8 cellular contexts compared by ENCODE assay signal in the genomic region with DNA sequence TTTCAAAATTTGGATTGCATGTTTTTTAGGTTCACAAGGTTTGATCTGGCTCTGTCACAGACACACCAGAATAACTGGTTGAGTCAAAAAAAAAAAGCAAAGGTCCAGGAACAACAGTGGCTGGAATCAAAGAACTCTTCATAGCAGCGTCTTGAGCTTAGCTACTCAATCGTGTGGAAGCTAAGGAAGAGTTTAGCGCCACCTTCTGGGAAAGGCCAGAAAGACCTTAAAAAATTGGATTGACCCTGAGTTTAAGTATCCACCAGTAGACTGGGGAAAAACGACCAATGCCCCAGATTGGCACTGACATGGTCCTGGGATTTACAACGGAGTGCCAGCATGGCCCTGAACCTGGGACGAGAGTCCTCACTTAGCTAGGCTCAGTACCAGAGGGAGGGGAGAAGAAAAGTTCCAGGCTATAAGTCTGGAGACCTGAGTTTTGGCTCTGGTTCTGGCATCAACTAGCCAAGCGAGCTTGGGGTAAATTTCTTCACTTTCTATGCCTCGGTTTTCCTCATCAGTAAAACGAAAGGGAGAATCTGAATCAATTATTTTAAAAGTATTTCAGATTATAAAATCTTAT.
DNase-seq lines count a peak whose midpoint lies in the region; ATAC-seq, FAIRE-seq and TF ChIP-seq lines count a peak whose summit lies in the region.

No MANE protein-coding gene starts in this region.

- no peaks in the 10 kb centered on the region for H3K27me3 ChIP-seq in H1 (replicated peaks in 1 of 4; ENCODE audit: control insufficient read depth in 3 of 4, extremely low read depth in 1 of 4, insufficient read depth in 3 of 4, low read length in 3 of 4)
- no peaks in the 10 kb centered on the region for H3K27me3 ChIP-seq in mesenchymal stem cell (ENCODE audit: control insufficient read depth in 1 of 2, insufficient read depth in 1 of 2, low read length in 2 of 2)

- H3K23ac ChIP-seq in H1 (ENCODE audit: insufficient read length) (no peak overlapping the region), mesenchymal stem cell (ENCODE audit: low read length in 2 of 2) (no peak overlapping the region)

- no peak overlapping the region for H3K4ac ChIP-seq in H1 (replicated peaks; ENCODE audit: insufficient read length, low read depth, low read length)
- H3K4ac ChIP-seq in mesenchymal stem cell (ENCODE audit: low read depth in 1 of 2, low read length in 2 of 2) = no peak overlapping the region

- no peak overlapping the region for H4K91ac ChIP-seq in H1 (replicated peaks; ENCODE audit: insufficient read length, low read length)
- no peak overlapping the region for H4K91ac ChIP-seq in mesenchymal stem cell (ENCODE audit: low read length)

- H3K4me3 ChIP-seq in A549 (no peak overlapping the region), H1 (ENCODE audit: extremely low read depth in 1 of 4, insufficient read depth in 2 of 4, low read depth in 3 of 4, low read length in 4 of 4) (no peak overlapping the region), mesenchymal stem cell (ENCODE audit: insufficient read depth in 1 of 2, low read depth in 1 of 2, low read length in 2 of 2) (no peak overlapping the region)

- no peak overlapping the region for H3K56ac ChIP-seq in H1 (replicated peaks; ENCODE audit: insufficient read length, low read depth, low read length)

- 20% methylated on average over 9 of the region's 9 CpGs for WGBS in A549 (ENCODE audit: missing lambda C conversion rate)
- 55% methylated on average over 9 of the region's 9 CpGs; no CpG with 5 or more reads in 1 of the 2 experiments for WGBS in H1 (ENCODE audit: extremely low coverage in 1 of 2, insufficient coverage in 1 of 2, insufficient read length in 1 of 2, insufficient replicate concordance in 2 of 2, low coverage in 1 of 2, low lambda C conversion rate in 2 of 2, missing lambda C conversion rate in 1 of 2), 2 experiments
- WGBS in mesenchymal stem cell = 32% methylated on average over 7 of the region's 9 CpGs

- no peak for TF ChIP-seq POLR2A in A549 (IDR thresholded peaks at IDR 0.05; ENCODE audit: low read length)
- no peak for TF ChIP-seq POLR2A in H1 (IDR thresholded peaks at IDR 0.05; ENCODE audit: control extremely low read depth in 1 of 2, low read depth in 2 of 2, low read length in 2 of 2)

- TF ChIP-seq CTCF in A549 (IDR thresholded peaks at IDR 0.05) = peak; percentile 77
- TF ChIP-seq CTCF in H1 (IDR thresholded peaks at IDR 0.05; ENCODE audit: control extremely low read depth in 1 of 3, insufficient read depth in 1 of 3, low read depth in 1 of 3, low read length in 3 of 3) = peak in 2 of 3 experiments; percentile 75 to 85; a peak in 3 of 4 replicates

- H2BK15ac ChIP-seq in H1 (ENCODE audit: low read length) (no peak overlapping the region), mesenchymal stem cell (ENCODE audit: low read depth, poor library complexity, severe bottlenecking) (no peak overlapping the region)

- no peak overlapping the region for H4K8ac ChIP-seq in H1 (ENCODE audit: extremely low read depth, insufficient read depth, low read length)
- H4K8ac ChIP-seq in mesenchymal stem cell (ENCODE audit: low read length) = no peak overlapping the region

- H3K79me1 ChIP-seq in H1 (ENCODE audit: low read depth, low read length) (no peaks in the 10 kb centered on the region), mesenchymal stem cell (replicated peaks; ENCODE audit: low read length, poor library complexity, severe bottlenecking) (peaks cover 16% of the 10 kb centered on the region)

- TF ChIP-seq RAD21 in A549 (conservative IDR thresholded peaks at IDR 0.05 in 1 of 2, IDR thresholded peaks at IDR 0.05 in 1 of 2) (peak; percentile 67 to 70), H1 (IDR thresholded peaks at IDR 0.05 in 1 of 2, conservative IDR thresholded peaks at IDR 0.05 in 1 of 2; ENCODE audit: low read depth in 2 of 2, low read length in 2 of 2) (peak; percentile 77 to 80)

- H3K14ac ChIP-seq in H1 (ENCODE audit: insufficient read length) (no peak overlapping the region), mesenchymal stem cell (ENCODE audit: low read length in 2 of 2) (no peak overlapping the region)

- no peaks in the 10 kb centered on the region for H3K23me2 ChIP-seq in H1 (ENCODE audit: low read depth, low read length)

- DNase-seq in A549 (ENCODE audit: low read depth in 1 of 2, low spot score in 1 of 2) (peak; percentile 62 to 70), GM04504 (ENCODE audit: low read depth) (peak; percentile 26), LHCN-M2 (ENCODE audit: low read depth) (peak; percentile 74), OCI-M2 (lab: John Stamatoyannopoulos, UW; ENCODE audit: unreplicated experiment) (peak; percentile 19), H1 (ENCODE audit: low read depth in 1 of 2, low spot score in 2 of 2) (peak; percentile 46 to 71), mesenchymal stem cell (peak; percentile 72)

- H3K4me1 ChIP-seq in A549 (peaks cover 10% of the 10 kb centered on the region), H1 (replicated peaks in 1 of 4; ENCODE audit: control insufficient read depth in 3 of 4, insufficient read depth in 4 of 4, low read length in 3 of 4) (no peaks in the 10 kb centered on the region), mesenchymal stem cell (ENCODE audit: control insufficient read depth, insufficient read depth, low read depth, low read length) (peaks cover 2% of the 10 kb centered on the region)

- no peak overlapping the region for H2BK120ac ChIP-seq in H1 (replicated peaks; ENCODE audit: low read depth, low read length)
- H2BK120ac ChIP-seq in mesenchymal stem cell (ENCODE audit: low read depth, low read length) = no peak overlapping the region

- no peak overlapping the region for H3K27ac ChIP-seq in A549
- H3K27ac ChIP-seq in H1 (ENCODE audit: low read depth, low read length) = no peak overlapping the region
- H3K27ac ChIP-seq in mesenchymal stem cell (ENCODE audit: low read length, poor library complexity, severe bottlenecking) = no peak overlapping the region

- H3K18ac ChIP-seq in H1 (ENCODE audit: extremely low read depth, low read length) (no peak overlapping the region), mesenchymal stem cell (ENCODE audit: low read depth in 1 of 2, low read length in 2 of 2) (no peak overlapping the region)

- H2AFZ ChIP-seq in H1 (ENCODE audit: low read length) (no peak overlapping the region), mesenchymal stem cell (ENCODE audit: low read depth, low read length) (no peak overlapping the region)

- no peak overlapping the region for H2BK20ac ChIP-seq in H1 (ENCODE audit: low read length)

- H3K4me2 ChIP-seq in A549 = no peak overlapping the region
- H3K4me2 ChIP-seq in H1 (ENCODE audit: insufficient read depth in 1 of 2, low read depth in 2 of 2, low read length in 2 of 2) = no peak overlapping the region
- H3K4me2 ChIP-seq in mesenchymal stem cell (ENCODE audit: low read length, poor library complexity, severe bottlenecking) = no peak overlapping the region

- no peaks in the 10 kb centered on the region for H3K79me2 ChIP-seq in H1 (ENCODE audit: control insufficient read depth in 1 of 2, insufficient read depth in 2 of 2, low read length in 2 of 2)

- H3K36me3 ChIP-seq in H1 (ENCODE audit: control insufficient read depth in 2 of 4, insufficient read depth in 4 of 4, low read length in 3 of 4) (peaks cover 9 to 27% (median 16%) of the 10 kb centered on the region in 4 experiments), mesenchymal stem cell (ENCODE audit: control insufficient read depth in 1 of 2, insufficient read depth in 2 of 2, low read depth in 1 of 2, low read length in 2 of 2) (peaks cover 44 to 51% of the 10 kb centered on the region in 2 experiments)

- CTCF ChIA-PET in A549 (lab: Yijun Ruan, JAX) = interaction anchor here (0.6 to 9.1 kb wide), 28 partner anchors 10 to 687 kb away, joined by 3 to 117 read pairs (median 4); no protein-coding TSS in a partner anchor
- CTCF ChIA-PET in H1 (lab: Charles Lee; ENCODE audit: partially characterized antibody) = interaction anchor here (0.6 to 11.5 kb wide), 34 partner anchors 9 to 867 kb away, joined by 3 to 144 read pairs (median 4); no protein-coding TSS in a partner anchor

- H2AK5ac ChIP-seq in H1 (ENCODE audit: low read depth, low read length) (no peak overlapping the region), mesenchymal stem cell (ENCODE audit: low read length, severe bottlenecking) (no peak overlapping the region)

- H2BK12ac ChIP-seq in H1 (ENCODE audit: low read depth, low read length) (no peak overlapping the region), mesenchymal stem cell (ENCODE audit: low read length in 2 of 2) (no peak overlapping the region)

- no peak overlapping the region for H4K5ac ChIP-seq in H1 (ENCODE audit: insufficient read length, low read depth, low read length)

- POLR2A ChIA-PET in A549 (lab: Yijun Ruan, JAX) (interaction anchor here (0.7 to 1.7 kb wide), 2 partner anchors 20 to 175 kb away, joined by 5 read pairs; partner anchors contain the start of gene RNU4ATAC), H1 (lab: Charles Lee; ENCODE audit: partially characterized antibody) (no interaction called here)

- no peak overlapping the region for H3K9ac ChIP-seq in H1 (replicated peaks in 1 of 4; ENCODE audit: extremely low read depth in 1 of 4, low read depth in 3 of 4, low read length in 3 of 4)
- no peak overlapping the region for H3K9ac ChIP-seq in mesenchymal stem cell (ENCODE audit: low read length)

- H3K9me3 ChIP-seq in A549 (no peaks in the 10 kb centered on the region), H1 (ENCODE audit: insufficient read depth in 2 of 2, low read depth in 1 of 2, low read length in 1 of 2) (no peaks in the 10 kb centered on the region), mesenchymal stem cell (ENCODE audit: control insufficient read depth, low read length) (no peaks in the 10 kb centered on the region)

- FAIRE-seq in A549 (lab: Jason Lieb, UNC) = no peak
- peak; percentile 95 for FAIRE-seq in H1 (lab: Jason Lieb, UNC)

- ATAC-seq in A549 (peak; percentile 82 to 94; a peak in 5 of 6 replicates), GM18907 (IDR thresholded peaks at IDR 0.05; ENCODE audit: unreplicated experiment) (no peak), GM19463 (IDR thresholded peaks at IDR 0.05; ENCODE audit: unreplicated experiment) (no peak)

- TF ChIP-seq EP300 in A549 (IDR thresholded peaks at IDR 0.05) = no peak
- no peak for TF ChIP-seq EP300 in H1 (IDR thresholded peaks at IDR 0.05; ENCODE audit: borderline replicate concordance in 1 of 2, low read depth in 2 of 2, low read length in 2 of 2)

- peaks cover 2 to 5% of the 10 kb centered on the region in 2 experiments for H4K20me1 ChIP-seq in H1 (replicated peaks in 1 of 2; ENCODE audit: control insufficient read depth in 1 of 2, insufficient read depth in 2 of 2, low read length in 2 of 2)

- no peak overlapping the region for H2BK5ac ChIP-seq in H1 (ENCODE audit: low read depth, low read length)
- no peak overlapping the region for H2BK5ac ChIP-seq in mesenchymal stem cell (ENCODE audit: low read depth, low read length, poor library complexity, severe bottlenecking)

TF ChIP-seq in A549, 52 proteins besides CTCF, POLR2A, EP300 and RAD21:
- TF ChIP-seq CEBPB (IDR thresholded peaks at IDR 0.05) (no peak), POLR2AphosphoS2 (conservative IDR thresholded peaks at IDR 0.05; ENCODE audit: low read length) (no peak), SMC3 (IDR thresholded peaks at IDR 0.05) (peak; percentile 71)

TF ChIP-seq in H1, 55 proteins besides CTCF, POLR2A, EP300 and RAD21 (continues in another document):
- no peak for TF ChIP-seq BCL11A (IDR thresholded peaks at IDR 0.05; ENCODE audit: low read depth in 2 of 2, low read length in 2 of 2)
- TF ChIP-seq SAP30 (IDR thresholded peaks at IDR 0.05; ENCODE audit: insufficient read depth, insufficient replicate concordance, low read length) = no peak

Comparison
In these comparisons a context has a peak if more than half of its experiments do, and no peak if none do; other contexts are left out.
1. ATAC-seq: peak in A549 (2 of 2); none in GM18907 (single experiment) and GM19463 (single experiment).
2. DNase-seq: peak in every context shown above with its lines; median percentile 74 in LHCN-M2; 72 in mesenchymal stem cell; 66 in A549; 58 in H1; 26 in GM04504; 19 in OCI-M2.
3. Of the 18 proteins assayed by ChIP-seq in both H1 and A549: peak only in H1: none; only in A549: none; in both: CTCF and RAD21; in neither: 16.